Comparison of ENCODE assay signal across 20 cellular contexts in the genomic region with DNA sequence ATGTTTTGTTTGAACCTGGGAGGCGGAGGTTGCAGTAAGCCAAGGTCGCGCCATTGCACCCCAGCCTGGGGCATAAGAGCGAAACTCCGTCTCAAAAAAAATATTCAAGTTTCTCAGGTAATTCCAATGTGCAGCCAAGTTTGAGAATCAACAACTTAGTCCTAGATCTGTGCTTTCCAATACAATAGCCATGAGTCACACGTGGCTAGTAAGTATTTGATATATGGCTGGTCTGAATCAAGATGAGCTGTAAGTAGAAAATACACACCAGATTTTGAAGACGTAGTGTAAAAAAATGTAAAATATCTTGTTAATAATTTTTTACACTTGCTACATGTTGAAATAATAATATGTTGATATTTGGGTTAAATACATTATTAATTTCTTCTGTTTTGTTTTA.
"Had no signal": no experiment of that assay in that cellular context is flagged by ENCODE, and none has a peak within 500 bp of the region (broad histone marks: within the 10 kb centered on the region; RNA-seq: fewer than 3 reads in every experiment).

No MANE protein-coding gene starts in this region.

- H3K36me3 ChIP-seq: sigmoid colon, tibial nerve, upper lobe of right lung, vagina had no signal

- H3K79me2 ChIP-seq: hepatocyte had no signal

- H3K4me3 ChIP-seq: hepatocyte, sigmoid colon, skin epidermis, testis, tibial nerve, upper lobe of right lung, vagina had no signal

- DNase-seq: dermis blood vessel endothelial cell; endodermal cell; head of caudate nucleus; kidney glomerular epithelial cell; mammary epithelial cell; naive thymus-derived CD4-positive, alpha-beta T cell; nephron progenitor cell; sigmoid colon; stimulated activated CD4-positive, alpha-beta T cell treated with anti-CD3 and anti-CD28 coated beads, Interleukin-2, amount 100 ng/mL, for 24 hours; stimulated activated CD4-positive, alpha-beta T cell treated with anti-CD3 and anti-CD28 coated beads, Interleukin-4, amount 100 ng/mL, for 4 hours; stimulated activated naive B cell treated with anti-CD40 and anti-IgM and Interleukin-4, amounts not matched to agents 10 μg/mL and 1 μg/mL and 100 μg/mL, for 72 hours; stimulated activated naive CD8-positive, alpha-beta T cell treated with anti-CD3 and anti-CD28 coated beads, Interleukin-15, amount 100 ng/mL, for 72 hours; testis; upper lobe of right lung had no signal

- H3K27ac ChIP-seq: hepatocyte, sigmoid colon, skin epidermis, testis, tibial nerve, upper lobe of right lung, vagina had no signal

- H3K4me1 ChIP-seq: sigmoid colon, testis, tibial nerve, upper lobe of right lung, vagina had no signal

- H3K9me3 ChIP-seq: sigmoid colon, testis, tibial nerve, upper lobe of right lung, vagina had no signal

- ATAC-seq: esophagus mucosa; left lobe of liver; naive thymus-derived CD4-positive, alpha-beta T cell; stimulated activated naive B cell treated with anti-CD40 and anti-IgM and Interleukin-4, amounts not matched to agents 10 μg/mL and 1 μg/mL and 100 μg/mL, for 72 hours; stimulated activated naive CD8-positive, alpha-beta T cell treated with anti-CD3 and anti-CD28 coated beads, Interleukin-15, amount 100 ng/mL, for 72 hours; upper lobe of right lung had no signal

- H2AFZ ChIP-seq: hepatocyte had no signal

- H3K27me3 ChIP-seq: hepatocyte, sigmoid colon, testis, tibial nerve, upper lobe of right lung, vagina had no signal
